19 cellular contexts compared by ENCODE assay signal in genomic region chr12:2970744-2971143, GRCh38. TPM values are rescaled to one million over a fixed set of nuclear protein-coding genes. Genes with fewer than 3 reads are reported as not detected.
DNase-seq lines count a peak whose midpoint lies in the region; TF ChIP-seq lines count a peak whose summit lies in the region.
"Had no signal": no experiment of that assay in that cellular context is flagged by ENCODE, and none has a peak within 500 bp of the region (broad histone marks: within the 10 kb centered on the region; RNA-seq: fewer than 3 reads in every experiment).

No MANE protein-coding gene starts in this region.

- H2BK120ac ChIP-seq in H9 (ENCODE audit: low read depth, low read length, poor library complexity, severe bottlenecking): no peak overlapping the region
- H2BK120ac ChIP-seq in mesendoderm (ENCODE audit: low read depth, low read length): no peak overlapping the region

- no peak overlapping the region for H3K27ac ChIP-seq in H9 (ENCODE audit: insufficient read length, low read depth, low read length)
- H3K27ac ChIP-seq in mesendoderm (ENCODE audit: low read depth, low read length): no peak overlapping the region
- H3K27ac ChIP-seq: thyroid gland had no signal

- no peak overlapping the region for H3K4me3 Mint-ChIP-seq in H9
- H3K4me3 Mint-ChIP-seq: CD4-positive, alpha-beta T cell; mesothelial cell of epicardium; stimulated activated effector memory CD8-positive, alpha-beta T cell treated with anti-CD3 and anti-CD28 coated beads, Interleukin-12 subunit alpha, Interleukin-12 subunit beta, amount 100 ng/mL, for 72 hours; T-helper 2 cell treated with Interferon-gamma antibody and Interleukin-4, amounts not matched to agents 5 μg/mL and 100 μg/mL, for 36 hours had no signal

- H2BK12ac ChIP-seq in H9 (ENCODE audit: insufficient read length, low read depth, low read length): no peak overlapping the region

- peaks cover 7% of the 10 kb centered on the region for H3K79me1 ChIP-seq in H9 (ENCODE audit: insufficient read depth, low read depth, low read length, poor library complexity, severe bottlenecking)
- H3K79me1 ChIP-seq in mesendoderm (ENCODE audit: low read length): peaks cover 12% of the 10 kb centered on the region

- WGBS in H9 (ENCODE audit: extremely low coverage, insufficient read length, low lambda C conversion rate): no CpG with 5 or more reads among the region's 10 CpGs
- no CpG with 5 or more reads among the region's 10 CpGs for WGBS in mesendoderm (ENCODE audit: extremely low coverage, insufficient coverage, low lambda C conversion rate)

- H3K9ac ChIP-seq in H9 (ENCODE audit: extremely low read depth, insufficient read length, low read length) (no peak overlapping the region), mesendoderm (ENCODE audit: low read length) (no peak overlapping the region)

- H4K20me1 ChIP-seq in H9 (ENCODE audit: control insufficient read depth, insufficient read depth, insufficient read length): no peaks in the 10 kb centered on the region

- H3K27ac Mint-ChIP-seq in H9: 0 out of 7 replicates have a peak overlapping the region, but pooled peaks of 1 of the 3 experiments have one; percentile 1
- H3K27ac Mint-ChIP-seq: CD4-positive, alpha-beta T cell; mesothelial cell of epicardium; stimulated activated effector memory CD8-positive, alpha-beta T cell treated with anti-CD3 and anti-CD28 coated beads, Interleukin-12 subunit alpha, Interleukin-12 subunit beta, amount 100 ng/mL, for 72 hours; T-helper 2 cell treated with Interferon-gamma antibody and Interleukin-4, amounts not matched to agents 5 μg/mL and 100 μg/mL, for 36 hours had no signal

- H4K8ac ChIP-seq in H9 (replicated peaks; ENCODE audit: insufficient read length, low read depth, low read length): no peak overlapping the region
- no peak overlapping the region for H4K8ac ChIP-seq in mesendoderm (ENCODE audit: low read depth, low read length)

- no peaks in the 10 kb centered on the region for H3K27me3 Mint-ChIP-seq in H9 (ENCODE audit: low read depth)

- H3K9me3 ChIP-seq in H9 (ENCODE audit: control insufficient read depth, low read depth, low read length): no peaks in the 10 kb centered on the region
- H3K9me3 ChIP-seq: HAP-1, thyroid gland had no signal

- H3K14ac ChIP-seq in H9 (ENCODE audit: insufficient read depth, low read length): no peak overlapping the region

- H3K4me3 ChIP-seq in AG10803 (ENCODE audit: low read length): no peak overlapping the region
- H3K4me3 ChIP-seq in choroid plexus epithelial cell (ENCODE audit: low read depth, low read length): no peak overlapping the region
- no peak overlapping the region for H3K4me3 ChIP-seq in mesendoderm (ENCODE audit: low read length)
- H3K4me3 ChIP-seq: HAP-1, thyroid gland had no signal

- H3K23ac ChIP-seq in H9 (ENCODE audit: insufficient read length, low read depth, low read length): no peak overlapping the region
- H3K23ac ChIP-seq in mesendoderm (ENCODE audit: low read length): no peak overlapping the region

- no peak for TF ChIP-seq CTCF in AG10803 (conservative IDR thresholded peaks at IDR 0.05; ENCODE audit: low read length)
- TF ChIP-seq CTCF in H9 (conservative IDR thresholded peaks at IDR 0.05): no peak
- no peak for TF ChIP-seq CTCF in choroid plexus epithelial cell (conservative IDR thresholded peaks at IDR 0.05; ENCODE audit: low read depth, low read length)

- H3K4me1 Mint-ChIP-seq in H9: peaks cover 13% of the 10 kb centered on the region in 2 experiments
- H3K4me1 Mint-ChIP-seq: stimulated activated effector memory CD8-positive, alpha-beta T cell treated with anti-CD3 and anti-CD28 coated beads, Interleukin-12 subunit alpha, Interleukin-12 subunit beta, amount 100 ng/mL, for 72 hours had no signal

- H3K4me2 ChIP-seq in H9 (ENCODE audit: insufficient read depth, insufficient read length, low read length) (no peak overlapping the region), mesendoderm (ENCODE audit: low read length) (no peak overlapping the region)

- peaks cover 6% of the 10 kb centered on the region; the same call in 1 of the 2 replicates for H3K4me1 ChIP-seq in H9 (ENCODE audit: insufficient read depth, low read length)
- H3K4me1 ChIP-seq in mesendoderm (ENCODE audit: control insufficient read depth, low read depth, low read length): no peaks in the 10 kb centered on the region
- H3K4me1 ChIP-seq: HAP-1 had no signal

- H2AFZ ChIP-seq in H9 (ENCODE audit: low read length): no peak overlapping the region

- H3K9me3 Mint-ChIP-seq in H9: no peaks in the 10 kb centered on the region
- H3K9me3 Mint-ChIP-seq: CD4-positive, alpha-beta T cell; mesothelial cell of epicardium; stimulated activated effector memory CD8-positive, alpha-beta T cell treated with anti-CD3 and anti-CD28 coated beads, Interleukin-12 subunit alpha, Interleukin-12 subunit beta, amount 100 ng/mL, for 72 hours; T-helper 2 cell treated with Interferon-gamma antibody and Interleukin-4, amounts not matched to agents 5 μg/mL and 100 μg/mL, for 36 hours had no signal

- peaks cover 36% of the 10 kb centered on the region; the same call in 1 of the 2 replicates for H3K79me2 ChIP-seq in H9 (ENCODE audit: insufficient read depth, low read length)
- peaks cover 73% of the 10 kb centered on the region for H3K79me2 ChIP-seq in mesendoderm (ENCODE audit: control insufficient read depth, insufficient read depth, low read length)

- H3K56ac ChIP-seq in H9 (ENCODE audit: insufficient read length, low read depth, low read length) (no peak overlapping the region), mesendoderm (ENCODE audit: low read length) (no peak overlapping the region)

- H3K36me3 Mint-ChIP-seq in H9 (ENCODE audit: insufficient read depth in 1 of 3, low read depth in 3 of 3): peaks cover 12 to 70% (median 22%) of the 10 kb centered on the region in 3 experiments
- H3K36me3 Mint-ChIP-seq: stimulated activated effector memory CD8-positive, alpha-beta T cell treated with anti-CD3 and anti-CD28 coated beads, Interleukin-12 subunit alpha, Interleukin-12 subunit beta, amount 100 ng/mL, for 72 hours had no signal

- no peaks in the 10 kb centered on the region for H3K23me2 ChIP-seq in H9 (ENCODE audit: insufficient read length, low read depth, low read length, poor library complexity, severe bottlenecking)

- H2BK20ac ChIP-seq in H9 (ENCODE audit: low read depth, low read length, poor library complexity, severe bottlenecking): no peak overlapping the region

- no peak overlapping the region for H4K91ac ChIP-seq in H9 (ENCODE audit: insufficient read length, low read depth, low read length)

- H3K4ac ChIP-seq in H9 (ENCODE audit: low read depth, low read length) (no peak overlapping the region), mesendoderm (ENCODE audit: low read depth, low read length) (no peak overlapping the region)

- H2AK5ac ChIP-seq in H9 (ENCODE audit: insufficient read length, low read length) (no peak overlapping the region), mesendoderm (ENCODE audit: low read length) (no peak overlapping the region)

- H3K18ac ChIP-seq in H9 (ENCODE audit: insufficient read length, low read depth, low read length): no peak overlapping the region
- H3K18ac ChIP-seq in mesendoderm (ENCODE audit: low read length): no peak overlapping the region

- H2BK5ac ChIP-seq in H9 (ENCODE audit: insufficient read length, low read length) (peak overlapping the region; percentile 3), mesendoderm (ENCODE audit: low read length) (no peak overlapping the region)

- DNase-seq in AG10803 (ENCODE audit: low read depth) (peak; percentile 44), H9 (no peak), choroid plexus epithelial cell (ENCODE audit: low read depth) (peak; percentile 6), mesendoderm (peak; percentile 64), HPDE6-E6E7 (ENCODE audit: extremely low spot score) (no peak), NCI-H1105 treated with DMSO at 0.1 percent for 48 hours (lab: John Stamatoyannopoulos, UW) (no peak), NCI-H2171 treated with DMSO at 0.1 percent for 48 hours (lab: John Stamatoyannopoulos, UW) (no peak)
- DNase-seq in stimulated activated CD4-positive, alpha-beta T cell treated with anti-CD3 and anti-CD28 coated beads, Interleukin-12 subunit alpha, Interleukin-12 subunit beta, amount 100 ng/mL, for 4 hours: no peak
- DNase-seq: ACHN; activated CD4-positive, alpha-beta T cell treated with anti-CD3 and anti-CD28 coated beads for 1 hour; CD4-positive, alpha-beta T cell; kidney; NCI-H187 treated with DMSO at 0.1 percent for 48 hours; NCI-H526; thyroid gland had no signal

- H3K27me3 ChIP-seq in H9 (ENCODE audit: insufficient read depth, low read length) (no peaks in the 10 kb centered on the region), mesendoderm (ENCODE audit: insufficient read depth, low read length, poor library complexity) (no peaks in the 10 kb centered on the region)
- H3K27me3 ChIP-seq: thyroid gland had no signal

- H2BK15ac ChIP-seq in H9 (ENCODE audit: low read depth, low read length): no peak overlapping the region
- H2BK15ac ChIP-seq in mesendoderm (replicated peaks; ENCODE audit: low read depth): no peak overlapping the region

- peaks cover 3% of the 10 kb centered on the region for H3K36me3 ChIP-seq in mesendoderm (ENCODE audit: control insufficient read depth, insufficient read depth, low read length)
- H3K36me3 ChIP-seq: thyroid gland had no signal

- no peak overlapping the region for H3T11ph ChIP-seq in H9 (ENCODE audit: low read length)

- H4K5ac ChIP-seq in H9 (ENCODE audit: insufficient read length, low read depth, low read length): peak overlapping the region; percentile 7
- no peak overlapping the region for H4K5ac ChIP-seq in mesendoderm (ENCODE audit: low read length)

RNA-seq across cellular contexts. Expression of gene TEAD4, which starts 11.5 kb away (rescaled TPM):
- total RNA-seq in H9 (2021): 127 and 133 TPM in 2 replicates
- polyA plus RNA-seq in mesendoderm (2013, experiment 1 of 2): 110 TPM
- 112 TPM for polyA plus RNA-seq in mesendoderm (2013, experiment 2 of 2)
- total RNA-seq: CD4-positive, alpha-beta T cell had no signal

Comparison
In these comparisons a context has a peak if more than half of its experiments do, and no peak if none do; other contexts are left out.
1. DNase-seq: peak in AG10803 (single experiment), choroid plexus epithelial cell (single experiment) and mesendoderm (single experiment); none in H9 (single experiment), HPDE6-E6E7 (single experiment), NCI-H1105 treated with DMSO at 0.1 percent for 48 hours (single experiment), stimulated activated CD4-positive, alpha-beta T cell treated with anti-CD3 and anti-CD28 coated beads, Interleukin-12 subunit alpha, Interleukin-12 subunit beta, amount 100 ng/mL, for 4 hours (single experiment) and NCI-H2171 treated with DMSO at 0.1 percent for 48 hours (single experiment).